Comparison of ENCODE assay signal across 9 cellular contexts in genomic region chr7:152859781-152860191, GRCh38.
DNase-seq lines count a peak whose midpoint lies in the region; ATAC-seq, FAIRE-seq and TF ChIP-seq lines count a peak whose summit lies in the region.
"Had no signal": no experiment of that assay in that cellular context is flagged by ENCODE, and none has a peak within 500 bp of the region (broad histone marks: within the 10 kb centered on the region; RNA-seq: fewer than 3 reads in every experiment).

No MANE protein-coding gene starts in this region.

- no peak overlapping the region for H3K9ac ChIP-seq in K562 (ENCODE audit: insufficient read depth in 1 of 2, low read depth in 2 of 2, low read length in 2 of 2)

- peaks cover 0 to 4% of the 10 kb centered on the region in 2 experiments; a peak in 1 of 5 replicates for H3K4me1 ChIP-seq in K562 (replicated peaks in 1 of 2; ENCODE audit: control insufficient read depth in 2 of 2, insufficient read depth in 2 of 2, low read length in 2 of 2)
- H3K4me1 ChIP-seq: Peyer's patch had no signal

- H3K9me3 ChIP-seq in K562 (replicated peaks; ENCODE audit: control insufficient read depth, insufficient read depth, low read depth, low read length), result no peaks in the 10 kb centered on the region
- H3K9me3 ChIP-seq: Peyer's patch had no signal

- TF ChIP-seq POLR2A in K562 (conservative IDR thresholded peaks at IDR 0.05), result no peak

- peak; percentile 47 for ATAC-seq in HG03442 (IDR thresholded peaks at IDR 0.05; ENCODE audit: unreplicated experiment)
- ATAC-seq in K562, result peak; percentile 97
- ATAC-seq in HG03521 (IDR thresholded peaks at IDR 0.05; ENCODE audit: unreplicated experiment), result no peak
- no peak for ATAC-seq in GM19455 (IDR thresholded peaks at IDR 0.05; ENCODE audit: unreplicated experiment)

- POLR2A ChIA-PET in K562 (lab: Yijun Ruan, JAX), result interaction anchor here (0.6 kb wide), 1 partner anchor 16 kb away, joined by 3 read pairs; no protein-coding TSS in a partner anchor

- no peak overlapping the region for H3K4me3 ChIP-seq in K562
- H3K4me3 ChIP-seq: Peyer's patch had no signal

- intact Hi-C loops in K562 (cut with micrococcal nuclease), result no loop called here

- peaks cover 5% of the 10 kb centered on the region; the same call in 1 of the 3 replicates for H3K36me3 ChIP-seq in K562 (ENCODE audit: control insufficient read depth, insufficient read depth, low read length)
- H3K36me3 ChIP-seq: Peyer's patch had no signal

- WGBS in K562 (ENCODE audit: insufficient coverage, low coverage, missing lambda C conversion rate), result 76% methylated on average over 7 of the region's 7 CpGs

- no peak for TF ChIP-seq EP300 in K562 (IDR thresholded peaks at IDR 0.05; ENCODE audit: low read length)

- TF ChIP-seq CTCF in K562 (IDR thresholded peaks at IDR 0.05 in 2 of 3, conservative IDR thresholded peaks at IDR 0.05 in 1 of 3; ENCODE audit: insufficient read depth in 2 of 3, low read depth in 1 of 3, low read length in 3 of 3), result peak; percentile 83 to 97 (median 91)

- H3K27me3 ChIP-seq in K562 (ENCODE audit: control insufficient read depth in 2 of 2, insufficient read depth in 2 of 2, low read length in 2 of 2), result no peaks in the 10 kb centered on the region
- H3K27me3 ChIP-seq: Peyer's patch had no signal

- peak; percentile 51 for DNase-seq in activated CD8-positive, alpha-beta memory T cell treated with anti-CD3 and anti-CD28 coated beads for 24 hours
- DNase-seq in activated CD8-positive, alpha-beta memory T cell treated with anti-CD3 and anti-CD28 coated beads, Interleukin-2, amount 50 U/mL, for 4 hours, result no peak
- DNase-seq in K562 (ENCODE audit: extremely low read depth in 1 of 4, low spot score in 3 of 4) (peak; percentile 72 to 88 (median 82)), NCI-H1048 (lab: John Stamatoyannopoulos, UW) (no peak)
- peak; percentile 29 for DNase-seq in stimulated activated CD8-positive, alpha-beta memory T cell treated with anti-CD3 and anti-CD28 coated beads, Interleukin-4, amount 100 ng/mL, for 48 hours
- DNase-seq: Peyer's patch had no signal

- no peak overlapping the region for H3K27ac ChIP-seq in K562 (ENCODE audit: extremely low read depth, low read depth, low read length)
- H3K27ac ChIP-seq: Peyer's patch had no signal

- H3K79me2 ChIP-seq in K562 (ENCODE audit: control insufficient read depth, insufficient read depth, low read length), result no peaks in the 10 kb centered on the region

- in situ Hi-C loops in K562 (cut with MboI), result no loop called here

- H3K9me1 ChIP-seq in K562 (ENCODE audit: control insufficient read depth, insufficient read depth, low read length), result peaks cover 5% of the 10 kb centered on the region

- TF ChIP-seq RAD21 in K562 (CRISPR knock-in tag; conservative IDR thresholded peaks at IDR 0.05 in 1 of 2, IDR thresholded peaks at IDR 0.05 in 1 of 2), result peak in 1 of 2 experiments; percentile 48; a peak in 2 of 4 replicates

- no TSS peak for BruUV-seq in K562 (replicated peaks; lab: Mats Ljungman, UMichigan)

- no peak overlapping the region for H2AFZ ChIP-seq in K562 (ENCODE audit: low read depth, low read length)

- H3K4me2 ChIP-seq in K562 (ENCODE audit: insufficient read depth, low read length), result no peak overlapping the region

- peak; percentile 88 for FAIRE-seq in K562 (lab: Jason Lieb, UNC)

- H4K20me1 ChIP-seq in K562 (replicated peaks; ENCODE audit: control insufficient read depth, insufficient read depth, low read length), result no peaks in the 10 kb centered on the region

- CTCF ChIA-PET in K562 (lab: Yijun Ruan, JAX; ENCODE audit: low intra/inter-chr PET ratio), result no interaction called here

TF ChIP-seq in K562, 482 proteins besides CTCF, POLR2A, EP300 and RAD21 (continues in another document):
- no peak for TF ChIP-seq SFPQ (IDR thresholded peaks at IDR 0.05; ENCODE audit: low read depth, low read length)
- TF ChIP-seq MBD1 (CRISPR knock-in tag; IDR thresholded peaks at IDR 0.05), result no peak
- TF ChIP-seq, protein P1, sequence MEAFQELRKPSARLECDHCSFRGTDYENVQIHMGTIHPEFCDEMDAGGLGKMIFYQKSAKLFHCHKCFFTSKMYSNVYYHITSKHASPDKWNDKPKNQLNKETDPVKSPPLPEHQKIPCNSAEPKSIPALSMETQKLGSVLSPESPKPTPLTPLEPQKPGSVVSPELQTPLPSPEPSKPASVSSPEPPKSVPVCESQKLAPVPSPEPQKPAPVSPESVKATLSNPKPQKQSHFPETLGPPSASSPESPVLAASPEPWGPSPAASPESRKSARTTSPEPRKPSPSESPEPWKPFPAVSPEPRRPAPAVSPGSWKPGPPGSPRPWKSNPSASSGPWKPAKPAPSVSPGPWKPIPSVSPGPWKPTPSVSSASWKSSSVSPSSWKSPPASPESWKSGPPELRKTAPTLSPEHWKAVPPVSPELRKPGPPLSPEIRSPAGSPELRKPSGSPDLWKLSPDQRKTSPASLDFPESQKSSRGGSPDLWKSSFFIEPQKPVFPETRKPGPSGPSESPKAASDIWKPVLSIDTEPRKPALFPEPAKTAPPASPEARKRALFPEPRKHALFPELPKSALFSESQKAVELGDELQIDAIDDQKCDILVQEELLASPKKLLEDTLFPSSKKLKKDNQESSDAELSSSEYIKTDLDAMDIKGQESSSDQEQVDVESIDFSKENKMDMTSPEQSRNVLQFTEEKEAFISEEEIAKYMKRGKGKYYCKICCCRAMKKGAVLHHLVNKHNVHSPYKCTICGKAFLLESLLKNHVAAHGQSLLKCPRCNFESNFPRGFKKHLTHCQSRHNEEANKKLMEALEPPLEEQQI (IDR thresholded peaks at IDR 0.05), result no peak
- no peak for TF ChIP-seq ZNF717 (CRISPR knock-in tag; IDR thresholded peaks at IDR 0.05)
- TF ChIP-seq ILK (tag; IDR thresholded peaks at IDR 0.05; ENCODE audit: borderline replicate concordance, low read depth), result no peak
- no peak for TF ChIP-seq TEAD1 (CRISPR knock-in tag; IDR thresholded peaks at IDR 0.05)
- TF ChIP-seq HDAC3 (IDR thresholded peaks at IDR 0.05; ENCODE audit: borderline replicate concordance, partially characterized antibody), result no peak
- no peak for TF ChIP-seq SIX5 (IDR thresholded peaks at IDR 0.05; ENCODE audit: borderline replicate concordance in 1 of 2, insufficient read depth in 1 of 2, low read depth in 1 of 2, low read length in 2 of 2)
- TF ChIP-seq, protein P2, sequence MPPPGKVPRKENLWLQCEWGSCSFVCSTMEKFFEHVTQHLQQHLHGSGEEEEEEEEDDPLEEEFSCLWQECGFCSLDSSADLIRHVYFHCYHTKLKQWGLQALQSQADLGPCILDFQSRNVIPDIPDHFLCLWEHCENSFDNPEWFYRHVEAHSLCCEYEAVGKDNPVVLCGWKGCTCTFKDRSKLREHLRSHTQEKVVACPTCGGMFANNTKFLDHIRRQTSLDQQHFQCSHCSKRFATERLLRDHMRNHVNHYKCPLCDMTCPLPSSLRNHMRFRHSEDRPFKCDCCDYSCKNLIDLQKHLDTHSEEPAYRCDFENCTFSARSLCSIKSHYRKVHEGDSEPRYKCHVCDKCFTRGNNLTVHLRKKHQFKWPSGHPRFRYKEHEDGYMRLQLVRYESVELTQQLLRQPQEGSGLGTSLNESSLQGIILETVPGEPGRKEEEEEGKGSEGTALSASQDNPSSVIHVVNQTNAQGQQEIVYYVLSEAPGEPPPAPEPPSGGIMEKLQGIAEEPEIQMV (tag; conservative IDR thresholded peaks at IDR 0.05; ENCODE audit: low read depth), result no peak
- TF ChIP-seq LCOR (CRISPR knock-in tag; IDR thresholded peaks at IDR 0.05), result 0 out of 2 replicates have a peak, but pooled peaks have one; percentile 27
- no peak for TF ChIP-seq ZKSCAN3 (CRISPR knock-in tag; IDR thresholded peaks at IDR 0.05)
- TF ChIP-seq RBFOX2 (IDR thresholded peaks at IDR 0.05; ENCODE audit: low read depth, low read length), result no peak
- TF ChIP-seq SNRNP70 (optimal IDR thresholded peaks at IDR 0.05; ENCODE audit: low read depth, low read length), result peak; percentile 15
- no peak for TF ChIP-seq MXI1 (IDR thresholded peaks at IDR 0.05; ENCODE audit: low read depth, low read length)

Comparison
In these comparisons a context has a peak if more than half of its experiments do, and no peak if none do; other contexts are left out.
1. DNase-seq: peak in activated CD8-positive, alpha-beta memory T cell treated with anti-CD3 and anti-CD28 coated beads for 24 hours (single experiment), K562 (4 of 4) and stimulated activated CD8-positive, alpha-beta memory T cell treated with anti-CD3 and anti-CD28 coated beads, Interleukin-4, amount 100 ng/mL, for 48 hours (single experiment); none in activated CD8-positive, alpha-beta memory T cell treated with anti-CD3 and anti-CD28 coated beads, Interleukin-2, amount 50 U/mL, for 4 hours (single experiment) and NCI-H1048 (single experiment).
2. ATAC-seq: peak in HG03442 (single experiment) and K562 (single experiment); none in HG03521 (single experiment) and GM19455 (single experiment).